In the genomic region with DNA sequence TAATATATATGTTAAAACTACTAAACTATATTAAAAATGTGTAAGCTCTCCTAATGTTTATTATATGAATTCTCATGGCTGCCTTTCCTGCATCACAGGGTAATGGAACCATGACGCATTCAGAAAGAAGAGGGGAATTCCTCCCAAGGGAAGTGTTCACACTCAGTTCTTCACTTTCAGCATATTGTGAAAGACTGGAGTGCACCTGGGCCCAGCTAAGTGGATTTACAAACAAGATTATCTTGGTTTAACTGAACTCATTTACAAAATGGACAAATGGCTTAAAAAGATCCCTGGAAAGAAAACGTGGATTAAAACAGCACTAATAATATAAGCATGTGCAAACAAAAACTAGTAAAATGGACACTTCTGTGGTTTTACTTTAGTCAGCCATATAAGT, we compare ENCODE assay signal across 10 cellular contexts.
DNase-seq lines count a peak whose midpoint lies in the region; ATAC-seq lines count a peak whose summit lies in the region.
"Had no signal": no experiment of that assay in that cellular context is flagged by ENCODE, and none has a peak within 500 bp of the region (broad histone marks: within the 10 kb centered on the region; RNA-seq: fewer than 3 reads in every experiment).

No MANE protein-coding gene starts in this region.

- H3K36me3 Mint-ChIP-seq in activated naive CD4-positive, alpha-beta T cell treated with anti-CD3 and anti-CD28 coated beads for 36 hours (ENCODE audit: low read depth), result no peaks in the 10 kb centered on the region
- H3K36me3 Mint-ChIP-seq in activated naive CD4-positive, alpha-beta T cell treated with anti-CD3 and anti-CD28 coated beads, Interleukin-2, amount 10 ng/mL, durations not matched to agents 7 days and 5 days, result no peaks in the 10 kb centered on the region

- peak; percentile 31 for DNase-seq in activated naive CD4-positive, alpha-beta T cell treated with anti-CD3 and anti-CD28 coated beads for 36 hours
- no peak for DNase-seq in activated naive CD4-positive, alpha-beta T cell treated with anti-CD3 and anti-CD28 coated beads, Interleukin-2, amount 10 ng/mL, durations not matched to agents 7 days and 5 days
- peak; percentile 68 for DNase-seq in amniotic epithelial cell (ENCODE audit: low read depth)
- no peak for DNase-seq in islet precursor cell
- DNase-seq in activated CD4-positive, alpha-beta T cell treated with anti-CD3 and anti-CD28 coated beads for 1 hour, result no peak
- no peak for DNase-seq in T-helper 9 cell
- no peak for DNase-seq in activated CD4-positive, alpha-beta T cell treated with anti-CD3 and anti-CD28 coated beads, Interleukin-2, amount 50 U/mL, for 1 hour
- DNase-seq: effector CD4-positive, alpha-beta T cell; nucleus accumbens had no signal

- peaks cover 9% of the 10 kb centered on the region for H3K27me3 Mint-ChIP-seq in activated naive CD4-positive, alpha-beta T cell treated with anti-CD3 and anti-CD28 coated beads for 36 hours (ENCODE audit: low read depth)
- H3K27me3 Mint-ChIP-seq in activated naive CD4-positive, alpha-beta T cell treated with anti-CD3 and anti-CD28 coated beads, Interleukin-2, amount 10 ng/mL, durations not matched to agents 7 days and 5 days, result peaks cover 3% of the 10 kb centered on the region

- CTCF ChIA-PET in activated naive CD4-positive, alpha-beta T cell treated with anti-CD3 and anti-CD28 coated beads for 36 hours (lab: Charles Lee), result no interaction called here
- CTCF ChIA-PET in activated naive CD4-positive, alpha-beta T cell treated with anti-CD3 and anti-CD28 coated beads, Interleukin-2, amount 10 ng/mL, durations not matched to agents 7 days and 5 days (lab: Charles Lee), result interaction anchor here (0.7 kb wide), 1 partner anchor 8 kb away, joined by 3 read pairs; no protein-coding TSS in a partner anchor

- H3K9me3 Mint-ChIP-seq in activated naive CD4-positive, alpha-beta T cell treated with anti-CD3 and anti-CD28 coated beads for 36 hours, result no peaks in the 10 kb centered on the region
- H3K9me3 Mint-ChIP-seq in activated naive CD4-positive, alpha-beta T cell treated with anti-CD3 and anti-CD28 coated beads, Interleukin-2, amount 10 ng/mL, durations not matched to agents 7 days and 5 days, result no peaks in the 10 kb centered on the region

- no peak overlapping the region for H3K4me3 Mint-ChIP-seq in activated naive CD4-positive, alpha-beta T cell treated with anti-CD3 and anti-CD28 coated beads for 36 hours
- H3K4me3 Mint-ChIP-seq in activated naive CD4-positive, alpha-beta T cell treated with anti-CD3 and anti-CD28 coated beads, Interleukin-2, amount 10 ng/mL, durations not matched to agents 7 days and 5 days, result no peak overlapping the region

- H3K4me1 Mint-ChIP-seq in activated naive CD4-positive, alpha-beta T cell treated with anti-CD3 and anti-CD28 coated beads for 36 hours (ENCODE audit: low read depth), result peaks cover 2% of the 10 kb centered on the region
- H3K4me1 Mint-ChIP-seq in activated naive CD4-positive, alpha-beta T cell treated with anti-CD3 and anti-CD28 coated beads, Interleukin-2, amount 10 ng/mL, durations not matched to agents 7 days and 5 days, result no peaks in the 10 kb centered on the region

- no peak overlapping the region for H3K27ac Mint-ChIP-seq in activated naive CD4-positive, alpha-beta T cell treated with anti-CD3 and anti-CD28 coated beads for 36 hours
- no peak overlapping the region for H3K27ac Mint-ChIP-seq in activated naive CD4-positive, alpha-beta T cell treated with anti-CD3 and anti-CD28 coated beads, Interleukin-2, amount 10 ng/mL, durations not matched to agents 7 days and 5 days

- intact Hi-C loops in activated naive CD4-positive, alpha-beta T cell treated with anti-CD3 and anti-CD28 coated beads for 36 hours (cut with micrococcal nuclease), result no loop called here

- ATAC-seq in HG03108 (IDR thresholded peaks at IDR 0.05; ENCODE audit: unreplicated experiment), result peak; percentile 59

Comparison
In these comparisons a context has a peak if more than half of its experiments do, and no peak if none do; other contexts are left out.
1. DNase-seq: peak in activated naive CD4-positive, alpha-beta T cell treated with anti-CD3 and anti-CD28 coated beads for 36 hours (single experiment) and amniotic epithelial cell (single experiment); none in activated naive CD4-positive, alpha-beta T cell treated with anti-CD3 and anti-CD28 coated beads, Interleukin-2, amount 10 ng/mL, durations not matched to agents 7 days and 5 days (single experiment), islet precursor cell (single experiment), activated CD4-positive, alpha-beta T cell treated with anti-CD3 and anti-CD28 coated beads for 1 hour (single experiment), T-helper 9 cell (single experiment) and activated CD4-positive, alpha-beta T cell treated with anti-CD3 and anti-CD28 coated beads, Interleukin-2, amount 50 U/mL, for 1 hour (single experiment).